Comparison of ENCODE assay signal across 34 cellular contexts in the genomic region with DNA sequence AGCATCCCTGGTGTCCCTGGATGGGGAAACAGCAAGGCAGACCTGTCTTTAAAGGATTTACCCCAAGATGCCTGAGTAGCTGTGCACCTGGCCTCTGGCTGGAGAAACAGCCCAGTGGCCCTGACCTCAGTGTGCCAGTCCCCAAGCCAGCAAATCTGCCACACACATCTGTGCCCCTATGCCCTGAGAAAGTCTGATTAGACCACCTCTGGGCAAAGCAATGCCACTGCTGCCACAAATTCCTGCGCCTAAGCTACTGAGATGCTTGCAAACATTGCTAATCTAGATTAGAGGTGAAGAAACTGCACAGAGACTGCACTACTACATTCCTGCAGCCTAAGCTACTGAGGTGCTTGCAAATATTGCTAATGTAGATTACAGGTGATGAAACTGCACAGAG.
"Had no signal": no experiment of that assay in that cellular context is flagged by ENCODE, and none has a peak within 500 bp of the region (broad histone marks: within the 10 kb centered on the region; RNA-seq: fewer than 3 reads in every experiment).

No MANE protein-coding gene starts in this region.

- H3K4me3 ChIP-seq: MG63 had no signal

- H3K27me3 ChIP-seq: MG63 had no signal

- H3K9me3 ChIP-seq: MG63 had no signal

- DNase-seq: Karpas-422, Kasumi-1, MG63, MM.1S, MV-4-11, NCI-H1048, NCI-H1092, NCI-H1092 treated with DMSO at 0.1 percent for 48 hours, NCI-H1105, NCI-H1105 treated with DMSO at 0.1 percent for 48 hours, NCI-H1417, NCI-H1417 treated with DMSO at 0.1 percent for 48 hours, NCI-H1436, NCI-H1436 treated with DMSO at 0.1 percent for 48 hours, NCI-H146, NCI-H1694, NCI-H1694 treated with DMSO at 0.1 percent for 48 hours, NCI-H187, NCI-H187 treated with DMSO at 0.1 percent for 48 hours, NCI-H1930, NCI-H2029, NCI-H2029 treated with DMSO at 0.1 percent for 48 hours, NCI-H2081, NCI-H2081 treated with DMSO at 0.1 percent for 48 hours, NCI-H2107, NCI-H2171, NCI-H2171 treated with DMSO at 0.1 percent for 48 hours, NCI-H2227 treated with DMSO at 0.1 percent for 48 hours, NCI-H226, NCI-H345, NCI-H446, NCI-H446 treated with DMSO at 0.1 percent for 48 hours, NCI-H510A, NCI-H510A treated with DMSO at 0.1 percent for 48 hours had no signal

- H3K36me3 ChIP-seq: MG63 had no signal
